In the genomic region with DNA sequence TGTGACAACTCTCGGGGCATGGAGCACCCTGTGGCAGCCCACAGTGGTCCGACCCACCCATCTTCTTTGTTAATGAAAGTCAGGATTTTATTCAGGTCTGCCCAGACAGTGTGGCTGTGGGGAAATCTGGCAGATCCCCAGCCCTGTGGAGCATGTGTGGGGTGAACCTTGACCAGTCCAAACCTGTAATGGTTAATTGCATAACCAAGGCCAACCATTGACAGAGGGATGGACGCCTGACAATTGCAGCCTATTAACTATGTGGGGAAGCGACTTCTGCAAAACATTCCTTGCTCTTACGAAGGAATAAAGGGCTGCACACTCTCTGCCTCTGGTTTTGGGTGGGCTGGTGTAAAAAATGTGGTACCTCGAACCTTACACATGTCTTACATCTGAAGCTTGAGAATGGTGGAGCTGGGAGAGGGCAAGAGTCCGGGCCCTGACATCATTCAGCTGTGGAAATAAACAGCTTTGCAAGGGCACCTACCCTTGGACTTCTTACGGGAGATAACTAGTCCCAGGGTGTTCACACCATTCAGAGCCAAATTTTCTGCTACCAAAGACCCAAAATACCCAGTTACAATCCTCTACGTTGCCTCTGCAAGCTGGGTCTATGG, we compare ENCODE assay signal across 1 cellular context.
A peak's percentile ranks its signal among the peaks of the same experiment; 100 is the strongest.
TF ChIP-seq lines count a peak whose summit lies in the region.

No MANE protein-coding gene starts in this region.

TF ChIP-seq in HepG2, 621 proteins besides CTCF, POLR2A, EP300 and RAD21 (continues in another document):
- TF ChIP-seq, protein P1, sequence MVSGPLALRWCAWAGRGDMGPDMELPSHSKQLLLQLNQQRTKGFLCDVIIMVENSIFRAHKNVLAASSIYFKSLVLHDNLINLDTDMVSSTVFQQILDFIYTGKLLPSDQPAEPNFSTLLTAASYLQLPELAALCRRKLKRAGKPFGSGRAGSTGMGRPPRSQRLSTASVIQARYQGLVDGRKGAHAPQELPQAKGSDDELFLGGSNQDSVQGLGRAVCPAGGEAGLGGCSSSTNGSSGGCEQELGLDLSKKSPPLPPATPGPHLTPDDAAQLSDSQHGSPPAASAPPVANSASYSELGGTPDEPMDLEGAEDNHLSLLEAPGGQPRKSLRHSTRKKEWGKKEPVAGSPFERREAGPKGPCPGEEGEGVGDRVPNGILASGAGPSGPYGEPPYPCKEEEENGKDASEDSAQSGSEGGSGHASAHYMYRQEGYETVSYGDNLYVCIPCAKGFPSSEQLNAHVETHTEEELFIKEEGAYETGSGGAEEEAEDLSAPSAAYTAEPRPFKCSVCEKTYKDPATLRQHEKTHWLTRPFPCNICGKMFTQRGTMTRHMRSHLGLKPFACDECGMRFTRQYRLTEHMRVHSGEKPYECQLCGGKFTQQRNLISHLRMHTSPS (CRISPR knock-in tag; IDR thresholded peaks at IDR 0.05; ENCODE audit: low read depth) = no peak
- TF ChIP-seq, protein P2, sequence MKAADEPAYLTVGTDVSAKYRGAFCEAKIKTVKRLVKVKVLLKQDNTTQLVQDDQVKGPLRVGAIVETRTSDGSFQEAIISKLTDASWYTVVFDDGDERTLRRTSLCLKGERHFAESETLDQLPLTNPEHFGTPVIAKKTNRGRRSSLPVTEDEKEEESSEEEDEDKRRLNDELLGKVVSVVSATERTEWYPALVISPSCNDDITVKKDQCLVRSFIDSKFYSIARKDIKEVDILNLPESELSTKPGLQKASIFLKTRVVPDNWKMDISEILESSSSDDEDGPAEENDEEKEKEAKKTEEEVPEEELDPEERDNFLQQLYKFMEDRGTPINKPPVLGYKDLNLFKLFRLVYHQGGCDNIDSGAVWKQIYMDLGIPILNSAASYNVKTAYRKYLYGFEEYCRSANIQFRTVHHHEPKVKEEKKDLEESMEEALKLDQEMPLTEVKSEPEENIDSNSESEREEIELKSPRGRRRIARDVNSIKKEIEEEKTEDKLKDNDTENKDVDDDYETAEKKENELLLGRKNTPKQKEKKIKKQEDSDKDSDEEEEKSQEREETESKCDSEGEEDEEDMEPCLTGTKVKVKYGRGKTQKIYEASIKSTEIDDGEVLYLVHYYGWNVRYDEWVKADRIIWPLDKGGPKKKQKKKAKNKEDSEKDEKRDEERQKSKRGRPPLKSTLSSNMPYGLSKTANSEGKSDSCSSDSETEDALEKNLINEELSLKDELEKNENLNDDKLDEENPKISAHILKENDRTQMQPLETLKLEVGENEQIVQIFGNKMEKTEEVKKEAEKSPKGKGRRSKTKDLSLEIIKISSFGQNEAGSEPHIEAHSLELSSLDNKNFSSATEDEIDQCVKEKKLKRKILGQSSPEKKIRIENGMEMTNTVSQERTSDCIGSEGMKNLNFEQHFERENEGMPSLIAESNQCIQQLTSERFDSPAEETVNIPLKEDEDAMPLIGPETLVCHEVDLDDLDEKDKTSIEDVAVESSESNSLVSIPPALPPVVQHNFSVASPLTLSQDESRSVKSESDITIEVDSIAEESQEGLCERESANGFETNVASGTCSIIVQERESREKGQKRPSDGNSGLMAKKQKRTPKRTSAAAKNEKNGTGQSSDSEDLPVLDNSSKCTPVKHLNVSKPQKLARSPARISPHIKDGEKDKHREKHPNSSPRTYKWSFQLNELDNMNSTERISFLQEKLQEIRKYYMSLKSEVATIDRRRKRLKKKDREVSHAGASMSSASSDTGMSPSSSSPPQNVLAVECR (CRISPR knock-in tag; IDR thresholded peaks at IDR 0.05; ENCODE audit: borderline replicate concordance) = no peak
- TF ChIP-seq, protein P3, sequence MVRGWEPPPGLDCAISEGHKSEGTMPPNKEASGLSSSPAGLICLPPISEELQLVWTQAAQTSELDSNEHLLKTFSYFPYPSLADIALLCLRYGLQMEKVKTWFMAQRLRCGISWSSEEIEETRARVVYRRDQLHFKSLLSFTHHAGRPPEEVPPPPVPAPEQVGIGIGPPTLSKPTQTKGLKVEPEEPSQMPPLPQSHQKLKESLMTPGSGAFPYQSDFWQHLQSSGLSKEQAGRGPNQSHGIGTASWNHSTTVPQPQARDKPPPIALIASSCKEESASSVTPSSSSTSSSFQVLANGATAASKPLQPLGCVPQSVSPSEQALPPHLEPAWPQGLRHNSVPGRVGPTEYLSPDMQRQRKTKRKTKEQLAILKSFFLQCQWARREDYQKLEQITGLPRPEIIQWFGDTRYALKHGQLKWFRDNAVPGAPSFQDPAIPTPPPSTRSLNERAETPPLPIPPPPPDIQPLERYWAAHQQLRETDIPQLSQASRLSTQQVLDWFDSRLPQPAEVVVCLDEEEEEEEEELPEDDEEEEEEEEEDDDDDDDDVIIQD (CRISPR knock-in tag; IDR thresholded peaks at IDR 0.05; ENCODE audit: low read depth) = peak; percentile 45; the same call in 1 of the 2 replicates
- TF ChIP-seq, protein P4, sequence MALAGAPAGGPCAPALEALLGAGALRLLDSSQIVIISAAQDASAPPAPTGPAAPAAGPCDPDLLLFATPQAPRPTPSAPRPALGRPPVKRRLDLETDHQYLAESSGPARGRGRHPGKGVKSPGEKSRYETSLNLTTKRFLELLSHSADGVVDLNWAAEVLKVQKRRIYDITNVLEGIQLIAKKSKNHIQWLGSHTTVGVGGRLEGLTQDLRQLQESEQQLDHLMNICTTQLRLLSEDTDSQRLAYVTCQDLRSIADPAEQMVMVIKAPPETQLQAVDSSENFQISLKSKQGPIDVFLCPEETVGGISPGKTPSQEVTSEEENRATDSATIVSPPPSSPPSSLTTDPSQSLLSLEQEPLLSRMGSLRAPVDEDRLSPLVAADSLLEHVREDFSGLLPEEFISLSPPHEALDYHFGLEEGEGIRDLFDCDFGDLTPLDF (CRISPR knock-in tag; IDR thresholded peaks at IDR 0.05) = no peak
- TF ChIP-seq SOX13 (IDR thresholded peaks at IDR 0.05) (no peak), SOX13 (CRISPR knock-in tag; conservative IDR thresholded peaks at IDR 0.05 in 1 of 2, IDR thresholded peaks at IDR 0.05 in 1 of 2) (peak in 1 of 2 experiments; percentile 59; a peak in 2 of 4 replicates), FOSL2 (CRISPR knock-in tag; IDR thresholded peaks at IDR 0.05) (peak; percentile 21; the same call in 1 of the 2 replicates), TBX2 (CRISPR knock-in tag; IDR thresholded peaks at IDR 0.05; ENCODE audit: borderline replicate concordance) (peak; percentile 24; the same call in 1 of the 2 replicates), KMT2A (CRISPR knock-in tag; IDR thresholded peaks at IDR 0.05) (no peak), XRCC5 (optimal IDR thresholded peaks at IDR 0.05; ENCODE audit: low read length) (peak; percentile 22), ZNF543 (CRISPR knock-in tag; IDR thresholded peaks at IDR 0.05) (no peak), MED1 (CRISPR knock-in tag; IDR thresholded peaks at IDR 0.05) (peak; percentile 25; the same call in 1 of the 2 replicates), JUN (CRISPR knock-in tag; IDR thresholded peaks at IDR 0.05) (no peak), PRMT3 (CRISPR knock-in tag; IDR thresholded peaks at IDR 0.05; ENCODE audit: borderline replicate concordance, low read depth) (no peak), SOX5 (CRISPR knock-in tag; IDR thresholded peaks at IDR 0.05; ENCODE audit: borderline replicate concordance) (peak; percentile 29; the same call in 1 of the 2 replicates), BCL6 (CRISPR knock-in tag; IDR thresholded peaks at IDR 0.05) (0 out of 2 replicates have a peak, but pooled peaks have one; percentile 38), SOX6 (IDR thresholded peaks at IDR 0.05) (no peak), SOX6 (CRISPR knock-in tag; IDR thresholded peaks at IDR 0.05) (peak; percentile 71), TRIM24 (CRISPR knock-in tag; IDR thresholded peaks at IDR 0.05) (peak; percentile 75; the same call in 1 of the 2 replicates), MIER2 (CRISPR knock-in tag; IDR thresholded peaks at IDR 0.05) (peak; percentile 63; the same call in 1 of the 2 replicates)
- TF ChIP-seq, protein P5, sequence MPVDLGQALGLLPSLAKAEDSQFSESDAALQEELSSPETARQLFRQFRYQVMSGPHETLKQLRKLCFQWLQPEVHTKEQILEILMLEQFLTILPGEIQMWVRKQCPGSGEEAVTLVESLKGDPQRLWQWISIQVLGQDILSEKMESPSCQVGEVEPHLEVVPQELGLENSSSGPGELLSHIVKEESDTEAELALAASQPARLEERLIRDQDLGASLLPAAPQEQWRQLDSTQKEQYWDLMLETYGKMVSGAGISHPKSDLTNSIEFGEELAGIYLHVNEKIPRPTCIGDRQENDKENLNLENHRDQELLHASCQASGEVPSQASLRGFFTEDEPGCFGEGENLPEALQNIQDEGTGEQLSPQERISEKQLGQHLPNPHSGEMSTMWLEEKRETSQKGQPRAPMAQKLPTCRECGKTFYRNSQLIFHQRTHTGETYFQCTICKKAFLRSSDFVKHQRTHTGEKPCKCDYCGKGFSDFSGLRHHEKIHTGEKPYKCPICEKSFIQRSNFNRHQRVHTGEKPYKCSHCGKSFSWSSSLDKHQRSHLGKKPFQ (CRISPR knock-in tag; IDR thresholded peaks at IDR 0.05; ENCODE audit: insufficient replicate concordance) = peak; percentile 28
- TF ChIP-seq, protein P6, sequence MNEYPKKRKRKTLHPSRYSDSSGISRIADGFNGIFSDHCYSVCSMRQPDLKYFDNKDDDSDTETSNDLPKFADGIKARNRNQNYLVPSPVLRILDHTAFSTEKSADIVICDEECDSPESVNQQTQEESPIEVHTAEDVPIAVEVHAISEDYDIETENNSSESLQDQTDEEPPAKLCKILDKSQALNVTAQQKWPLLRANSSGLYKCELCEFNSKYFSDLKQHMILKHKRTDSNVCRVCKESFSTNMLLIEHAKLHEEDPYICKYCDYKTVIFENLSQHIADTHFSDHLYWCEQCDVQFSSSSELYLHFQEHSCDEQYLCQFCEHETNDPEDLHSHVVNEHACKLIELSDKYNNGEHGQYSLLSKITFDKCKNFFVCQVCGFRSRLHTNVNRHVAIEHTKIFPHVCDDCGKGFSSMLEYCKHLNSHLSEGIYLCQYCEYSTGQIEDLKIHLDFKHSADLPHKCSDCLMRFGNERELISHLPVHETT (CRISPR knock-in tag; conservative IDR thresholded peaks at IDR 0.05) = no peak
- TF ChIP-seq, protein P7, sequence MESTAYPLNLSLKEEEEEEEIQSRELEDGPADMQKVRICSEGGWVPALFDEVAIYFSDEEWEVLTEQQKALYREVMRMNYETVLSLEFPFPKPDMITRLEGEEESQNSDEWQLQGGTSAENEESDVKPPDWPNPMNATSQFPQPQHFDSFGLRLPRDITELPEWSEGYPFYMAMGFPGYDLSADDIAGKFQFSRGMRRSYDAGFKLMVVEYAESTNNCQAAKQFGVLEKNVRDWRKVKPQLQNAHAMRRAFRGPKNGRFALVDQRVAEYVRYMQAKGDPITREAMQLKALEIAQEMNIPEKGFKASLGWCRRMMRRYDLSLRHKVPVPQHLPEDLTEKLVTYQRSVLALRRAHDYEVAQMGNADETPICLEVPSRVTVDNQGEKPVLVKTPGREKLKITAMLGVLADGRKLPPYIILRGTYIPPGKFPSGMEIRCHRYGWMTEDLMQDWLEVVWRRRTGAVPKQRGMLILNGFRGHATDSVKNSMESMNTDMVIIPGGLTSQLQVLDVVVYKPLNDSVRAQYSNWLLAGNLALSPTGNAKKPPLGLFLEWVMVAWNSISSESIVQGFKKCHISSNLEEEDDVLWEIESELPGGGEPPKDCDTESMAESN (CRISPR knock-in tag; conservative IDR thresholded peaks at IDR 0.05) = peak; percentile 60; the same call in 1 of the 2 replicates
- TF ChIP-seq, protein P8, sequence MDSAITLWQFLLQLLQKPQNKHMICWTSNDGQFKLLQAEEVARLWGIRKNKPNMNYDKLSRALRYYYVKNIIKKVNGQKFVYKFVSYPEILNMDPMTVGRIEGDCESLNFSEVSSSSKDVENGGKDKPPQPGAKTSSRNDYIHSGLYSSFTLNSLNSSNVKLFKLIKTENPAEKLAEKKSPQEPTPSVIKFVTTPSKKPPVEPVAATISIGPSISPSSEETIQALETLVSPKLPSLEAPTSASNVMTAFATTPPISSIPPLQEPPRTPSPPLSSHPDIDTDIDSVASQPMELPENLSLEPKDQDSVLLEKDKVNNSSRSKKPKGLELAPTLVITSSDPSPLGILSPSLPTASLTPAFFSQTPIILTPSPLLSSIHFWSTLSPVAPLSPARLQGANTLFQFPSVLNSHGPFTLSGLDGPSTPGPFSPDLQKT (CRISPR knock-in tag; IDR thresholded peaks at IDR 0.05; ENCODE audit: borderline replicate concordance) = no peak
- TF ChIP-seq, protein P9, sequence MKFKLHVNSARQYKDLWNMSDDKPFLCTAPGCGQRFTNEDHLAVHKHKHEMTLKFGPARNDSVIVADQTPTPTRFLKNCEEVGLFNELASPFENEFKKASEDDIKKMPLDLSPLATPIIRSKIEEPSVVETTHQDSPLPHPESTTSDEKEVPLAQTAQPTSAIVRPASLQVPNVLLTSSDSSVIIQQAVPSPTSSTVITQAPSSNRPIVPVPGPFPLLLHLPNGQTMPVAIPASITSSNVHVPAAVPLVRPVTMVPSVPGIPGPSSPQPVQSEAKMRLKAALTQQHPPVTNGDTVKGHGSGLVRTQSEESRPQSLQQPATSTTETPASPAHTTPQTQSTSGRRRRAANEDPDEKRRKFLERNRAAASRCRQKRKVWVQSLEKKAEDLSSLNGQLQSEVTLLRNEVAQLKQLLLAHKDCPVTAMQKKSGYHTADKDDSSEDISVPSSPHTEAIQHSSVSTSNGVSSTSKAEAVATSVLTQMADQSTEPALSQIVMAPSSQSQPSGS (CRISPR knock-in tag; IDR thresholded peaks at IDR 0.05) = 0 out of 2 replicates have a peak, but pooled peaks have one; percentile 66
- TF ChIP-seq, protein P10, sequence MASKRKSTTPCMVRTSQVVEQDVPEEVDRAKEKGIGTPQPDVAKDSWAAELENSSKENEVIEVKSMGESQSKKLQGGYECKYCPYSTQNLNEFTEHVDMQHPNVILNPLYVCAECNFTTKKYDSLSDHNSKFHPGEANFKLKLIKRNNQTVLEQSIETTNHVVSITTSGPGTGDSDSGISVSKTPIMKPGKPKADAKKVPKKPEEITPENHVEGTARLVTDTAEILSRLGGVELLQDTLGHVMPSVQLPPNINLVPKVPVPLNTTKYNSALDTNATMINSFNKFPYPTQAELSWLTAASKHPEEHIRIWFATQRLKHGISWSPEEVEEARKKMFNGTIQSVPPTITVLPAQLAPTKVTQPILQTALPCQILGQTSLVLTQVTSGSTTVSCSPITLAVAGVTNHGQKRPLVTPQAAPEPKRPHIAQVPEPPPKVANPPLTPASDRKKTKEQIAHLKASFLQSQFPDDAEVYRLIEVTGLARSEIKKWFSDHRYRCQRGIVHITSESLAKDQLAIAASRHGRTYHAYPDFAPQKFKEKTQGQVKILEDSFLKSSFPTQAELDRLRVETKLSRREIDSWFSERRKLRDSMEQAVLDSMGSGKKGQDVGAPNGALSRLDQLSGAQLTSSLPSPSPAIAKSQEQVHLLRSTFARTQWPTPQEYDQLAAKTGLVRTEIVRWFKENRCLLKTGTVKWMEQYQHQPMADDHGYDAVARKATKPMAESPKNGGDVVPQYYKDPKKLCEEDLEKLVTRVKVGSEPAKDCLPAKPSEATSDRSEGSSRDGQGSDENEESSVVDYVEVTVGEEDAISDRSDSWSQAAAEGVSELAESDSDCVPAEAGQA (IDR thresholded peaks at IDR 0.05; ENCODE audit: low read depth) = no peak
- TF ChIP-seq, protein P10 (CRISPR knock-in tag; IDR thresholded peaks at IDR 0.05; ENCODE audit: borderline replicate concordance) = no peak
